8 cellular contexts compared by ENCODE assay signal in the genomic region with DNA sequence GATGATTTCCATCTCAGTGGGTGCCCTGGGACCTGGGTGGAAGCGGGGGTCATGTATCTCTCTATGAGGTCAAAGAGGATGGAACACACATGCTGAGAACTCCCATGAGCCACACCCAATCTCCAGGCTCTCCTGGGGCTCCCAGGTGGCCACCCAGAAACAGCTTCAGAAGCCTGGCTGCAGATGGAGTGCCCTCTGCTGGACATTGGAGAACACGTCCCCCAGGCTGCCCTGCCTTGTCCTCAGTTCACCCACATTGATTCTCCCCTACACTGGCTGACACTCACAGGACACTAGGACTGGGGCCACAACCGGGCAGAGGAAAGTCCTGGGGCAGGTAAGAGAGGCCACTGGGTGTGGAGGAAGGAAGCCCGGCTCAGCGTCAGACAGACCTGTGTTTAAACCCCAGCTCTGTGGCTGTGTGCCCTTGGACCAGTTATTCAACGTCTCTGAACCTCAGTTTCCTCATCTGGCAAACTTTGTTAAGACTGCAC. TPM values are rescaled to one million over a fixed set of nuclear protein-coding genes. Genes with fewer than 3 reads are reported as not detected.
DNase-seq lines count a peak whose midpoint lies in the region; ATAC-seq and TF ChIP-seq lines count a peak whose summit lies in the region.

No MANE protein-coding gene starts in this region.

- H3K27ac ChIP-seq in MM.1S (ENCODE audit: low read length) = no peak overlapping the region
- H3K27ac ChIP-seq in spleen = peak overlapping the region in 2 of 8 donors; percentile 4 to 46

- H3K4me1 ChIP-seq in MM.1S (ENCODE audit: low read length) = peaks cover 23% of the 10 kb centered on the region
- H3K4me1 ChIP-seq in adipocyte (ENCODE audit: control insufficient read depth, insufficient read depth, low read length) = peaks cover 29% of the 10 kb centered on the region
- peaks cover 12 to 57% (median 39%) of the 10 kb centered on the region in 6 donors for H3K4me1 ChIP-seq in spleen

- H4K20me1 ChIP-seq in MM.1S (ENCODE audit: insufficient read depth, low read length) = no peaks in the 10 kb centered on the region

- intact Hi-C loops in spleen (cut with DNase I; ENCODE audit: low total_unique reads) = loop anchor here (5.0 kb wide), 2 partner anchors 39 to 59 kb away; no protein-coding TSS in a partner anchor

- H3K79me2 ChIP-seq in MM.1S (ENCODE audit: low read length) = peaks cover 12% of the 10 kb centered on the region

- DNase-seq in EL = peak; percentile 83
- DNase-seq in MM.1S = peak; percentile 82
- peak; percentile 76 for DNase-seq in SW480 (ENCODE audit: low spot score)
- peak; percentile 90 for DNase-seq in adipocyte (ENCODE audit: low read depth)
- peak; percentile 75 for DNase-seq in hepatic stellate cell (ENCODE audit: low spot score)
- peak; percentile 87 for DNase-seq in spleen
- no peak for DNase-seq in foreskin melanocyte

- H3K4me2 ChIP-seq in MM.1S (ENCODE audit: low read depth, low read length) = no peak overlapping the region

- no peak overlapping the region for H3K4me3 ChIP-seq in MM.1S (ENCODE audit: low read length)
- H3K4me3 ChIP-seq in adipocyte (ENCODE audit: low read length) = no peak overlapping the region
- H3K4me3 ChIP-seq in spleen = no peak overlapping the region

- H3K36me3 ChIP-seq in MM.1S (replicated peaks; ENCODE audit: insufficient read depth, low read length) = no peaks in the 10 kb centered on the region
- H3K36me3 ChIP-seq in adipocyte (ENCODE audit: control insufficient read depth, insufficient read depth, low read length, severe bottlenecking) = peaks cover 24% of the 10 kb centered on the region
- H3K36me3 ChIP-seq in spleen = peaks cover 0 to 25% (median 2%) of the 10 kb centered on the region in 6 donors

- no peak for TF ChIP-seq POLR2A in spleen (IDR thresholded peaks at IDR 0.05)

- no peaks in the 10 kb centered on the region for H3K27me3 ChIP-seq in MM.1S (replicated peaks; ENCODE audit: insufficient read depth, low read length)
- H3K27me3 ChIP-seq in adipocyte (replicated peaks; ENCODE audit: control insufficient read depth, insufficient read depth, low read length) = no peaks in the 10 kb centered on the region
- no peaks in the 10 kb centered on the region for H3K27me3 ChIP-seq in spleen (replicated peaks in 1 of 7)

- peak overlapping the region; percentile 24 for H2AFZ ChIP-seq in MM.1S (ENCODE audit: low read length)

- no peaks in the 10 kb centered on the region for H3K9me3 ChIP-seq in MM.1S (replicated peaks; ENCODE audit: insufficient read depth, low read length)
- no peaks in the 10 kb centered on the region for H3K9me3 ChIP-seq in adipocyte (ENCODE audit: control insufficient read depth, low read length)
- H3K9me3 ChIP-seq in spleen = no peaks in the 10 kb centered on the region

- H3K9ac ChIP-seq in MM.1S (ENCODE audit: low read length) (no peak overlapping the region), adipocyte (ENCODE audit: low read length) (peak overlapping the region; percentile 49)

- no peaks in the 10 kb centered on the region for H3K9me2 ChIP-seq in MM.1S (replicated peaks; ENCODE audit: insufficient read depth, low read length)

- WGBS in spleen, 5 donors = 21 to 32% (median 27%) methylated on average over 6 of the region's 6 CpGs

- TF ChIP-seq CTCF in MM.1S (IDR thresholded peaks at IDR 0.05; ENCODE audit: low read length) = peak; percentile 96
- TF ChIP-seq CTCF in spleen (IDR thresholded peaks at IDR 0.05 in 8 of 11, conservative IDR thresholded peaks at IDR 0.05 in 3 of 11) = peak; percentile 82 to 96 (median 88)

- peaks cover 27% of the 10 kb centered on the region for H3F3A ChIP-seq in MM.1S (ENCODE audit: insufficient read depth, low read length)

- no peak for ATAC-seq in GM18520 (IDR thresholded peaks at IDR 0.05; ENCODE audit: unreplicated experiment)

RNA-seq across cellular contexts. Expression of a gene that starts 4.5 kb away (rescaled TPM):
- total RNA-seq in spleen = 10 to 100 TPM; 24.0 to 55.3 (median 30.2) TPM
- 10 to 100 TPM; 28.5 to 33.9 (median 31.1) TPM for polyA plus RNA-seq in spleen

RNA-seq across cellular contexts. Expression of a gene that starts 6.2 kb away (rescaled TPM):
- total RNA-seq in spleen = 100 to 1,000 TPM; 158 to 544 (median 389) TPM
- polyA plus RNA-seq in spleen = 100 to 1,000 TPM; 371 to 519 (median 445) TPM

RNA-seq across cellular contexts. Expression of a gene that starts 15.2 kb away (rescaled TPM):
- 100 to 1,000 TPM in 5 of 7 donors, 10 to 100 TPM in 2; 69.9 to 151 (median 106) TPM for total RNA-seq in spleen
- polyA plus RNA-seq in spleen = 10 to 100 TPM; 24.6 to 62.0 (median 34.2) TPM

RNA-seq across cellular contexts. Expression of a gene that starts 23.1 kb away (rescaled TPM):
- 10 to 100 TPM in 5 of 7 donors, 1 to 10 TPM in 2; 9.3 to 17.8 (median 11.2) TPM for total RNA-seq in spleen
- polyA plus RNA-seq in spleen = 10 to 100 TPM; 14.7 to 26.6 (median 15.4) TPM

RNA-seq across cellular contexts. Expression of a gene that starts 42.1 kb away (rescaled TPM):
- 10 to 100 TPM; 38.0 to 78.9 (median 61.2) TPM for total RNA-seq in spleen
- 10 to 100 TPM; 17.7 to 51.7 (median 35.2) TPM for polyA plus RNA-seq in spleen
